In genomic region chr3:71583569-71584215, GRCh38 we compare ENCODE assay signal across 8 cellular contexts. TPM values are rescaled to one million over a fixed set of nuclear protein-coding genes. Genes with fewer than 3 reads are reported as not detected.
DNase-seq lines count a peak whose midpoint lies in the region; ATAC-seq, FAIRE-seq and TF ChIP-seq lines count a peak whose summit lies in the region.

TSS of gene FOXP1 (minus strand) at chr3:71583728. CDS start at chr3:71198381, 385,347 bp downstream.

- H3K27ac ChIP-seq in endothelial cell of umbilical vein (ENCODE audit: insufficient read depth, low read depth, low read length) (peak within 1 kb of the TSS; percentile 78), mesodermal cell (ENCODE audit: low read depth, low read length, severe bottlenecking) (peak within 1 kb of the TSS; percentile 78)

- CTCF ChIA-PET in endothelial cell of umbilical vein (lab: Charles Lee) = interaction anchor here (1.5 to 5.1 kb wide), 8 partner anchors 47 to 1033 kb away, joined by 3 to 25 read pairs (median 6); no protein-coding TSS in a partner anchor

- H3K9me1 ChIP-seq in endothelial cell of umbilical vein (replicated peaks; ENCODE audit: control insufficient read depth, extremely low read depth, insufficient read depth, low read length) = no peaks in the 10 kb centered on the region

- BruUV-seq in endothelial cell of umbilical vein (replicated peaks; lab: Mats Ljungman, UMichigan) = no TSS peak

- H3K9me3 ChIP-seq in NT2/D1 (ENCODE audit: insufficient read depth, low read length) (no peaks in the 10 kb centered on the region), endothelial cell of umbilical vein (replicated peaks; ENCODE audit: control insufficient read depth, insufficient read depth, low read length) (no peaks in the 10 kb centered on the region), mesodermal cell (ENCODE audit: control insufficient read depth, low read length) (no peaks in the 10 kb centered on the region)

- H3K4me3 ChIP-seq in NT2/D1 (ENCODE audit: insufficient read length, low read depth) = peak within 1 kb of the TSS; percentile 81
- peak within 1 kb of the TSS; percentile 76 to 91 (median 84) for H3K4me3 ChIP-seq in endothelial cell of umbilical vein (replicated peaks in 1 of 3; ENCODE audit: insufficient read depth in 1 of 3, low read depth in 1 of 3, low read length in 3 of 3)
- H3K4me3 ChIP-seq in mesodermal cell (ENCODE audit: extremely low read depth, insufficient read depth, low read length, poor library complexity, severe bottlenecking) = peak within 1 kb of the TSS; percentile 69

- peak; percentile 44 for ATAC-seq in HG03280 (IDR thresholded peaks at IDR 0.05; ENCODE audit: unreplicated experiment)

- intact Hi-C loops in endothelial cell of umbilical vein (cut with micrococcal nuclease) = loop anchor here (1.0 to 5.0 kb wide), 7 partner anchors 139 to 601 kb away; no protein-coding TSS in a partner anchor

- H3K79me2 ChIP-seq in endothelial cell of umbilical vein (ENCODE audit: control insufficient read depth, insufficient read depth, low read length) = peaks cover 14% of the 10 kb centered on the region

- dilution Hi-C loops in endothelial cell of umbilical vein (cut with MboI; ENCODE audit: extremely low pct_ligation_motif_present, low sequenced_read_pairs) = no loop called here

- H3K4me1 ChIP-seq in NT2/D1 (ENCODE audit: insufficient read depth, insufficient read length) (no peaks in the 10 kb centered on the region), endothelial cell of umbilical vein (ENCODE audit: control insufficient read depth, extremely low read depth, insufficient read depth, low read length) (peaks cover 42% of the 10 kb centered on the region), mesodermal cell (ENCODE audit: control insufficient read depth, insufficient read depth, low read length, poor library complexity, severe bottlenecking) (peaks cover 10% of the 10 kb centered on the region)

- peak within 1 kb of the TSS; percentile 90 for H3K9ac ChIP-seq in NT2/D1 (ENCODE audit: insufficient read length, low read depth)
- peak within 1 kb of the TSS; percentile 88 for H3K9ac ChIP-seq in endothelial cell of umbilical vein (replicated peaks; ENCODE audit: extremely low read depth, insufficient read depth, low read length)

- TF ChIP-seq CTCF in endothelial cell of umbilical vein (IDR thresholded peaks at IDR 0.05; ENCODE audit: extremely low read depth in 1 of 2, insufficient read depth in 1 of 2, low read depth in 1 of 2, low read length in 2 of 2) = no peak

- H2AFZ ChIP-seq in endothelial cell of umbilical vein (ENCODE audit: low read depth, low read length) = peak within 1 kb of the TSS; percentile 92

- POLR2A ChIA-PET in endothelial cell of umbilical vein (lab: Charles Lee) = interaction anchor here (0.7 kb wide), 2 partner anchors 66 to 595 kb away, joined by 3 to 4 read pairs; no protein-coding TSS in a partner anchor

- H3K36me3 ChIP-seq in NT2/D1 (ENCODE audit: insufficient read depth, insufficient read length, low read length) (no peaks in the 10 kb centered on the region), endothelial cell of umbilical vein (ENCODE audit: control insufficient read depth in 2 of 2, extremely low read depth in 1 of 2, insufficient read depth in 2 of 2, low read length in 2 of 2) (no peaks in the 10 kb centered on the region), mesodermal cell (ENCODE audit: control insufficient read depth, insufficient read depth, low read length) (no peaks in the 10 kb centered on the region)

- no peak for TF ChIP-seq POLR2A in endothelial cell of umbilical vein (IDR thresholded peaks at IDR 0.05; ENCODE audit: low read depth, low read length)

- peak within 1 kb of the TSS; percentile 95 for H3K4me2 ChIP-seq in endothelial cell of umbilical vein (ENCODE audit: insufficient read depth, low read length)

- FAIRE-seq in endothelial cell of umbilical vein (lab: Jason Lieb, UNC) = no peak

- WGBS in mesodermal cell (ENCODE audit: insufficient coverage in 2 of 2), 2 experiments = 0% methylated on average over 3 to 15 of the region's 70 CpGs

- H3K27me3 ChIP-seq in NT2/D1 (ENCODE audit: insufficient read depth, insufficient read length) (peaks cover 21% of the 10 kb centered on the region), endothelial cell of umbilical vein (ENCODE audit: control insufficient read depth in 2 of 2, insufficient read depth in 2 of 2, low read length in 2 of 2) (no peaks in the 10 kb centered on the region)

- DNase-seq in Daoy (ENCODE audit: low read depth) = peak; percentile 57
- peak; percentile 55 for DNase-seq in NT2/D1 (ENCODE audit: low read depth, low spot score)
- peak; percentile 61 for DNase-seq in activated T-cell treated with anti-CD3 and anti-CD28 coated beads for 4 hours
- peak; percentile 79 for DNase-seq in endothelial cell of umbilical vein (ENCODE audit: low read depth, low spot score)
- peak; percentile 26 for DNase-seq in stimulated activated CD8-positive, alpha-beta memory T cell treated with anti-CD3 and anti-CD28 coated beads, Interleukin-12 subunit alpha, Interleukin-12 subunit beta, amount 100 ng/mL, for 24 hours (ENCODE audit: extremely low read depth)
- no peak for DNase-seq in NCI-H446 (lab: John Stamatoyannopoulos, UW)

- no peaks in the 10 kb centered on the region for H4K20me1 ChIP-seq in endothelial cell of umbilical vein (replicated peaks; ENCODE audit: control insufficient read depth, extremely low read depth, insufficient read depth, low read length)

TF ChIP-seq in endothelial cell of umbilical vein, 7 proteins besides CTCF, POLR2A, EP300 and RAD21:
- TF ChIP-seq POLR2AphosphoS5 (IDR thresholded peaks at IDR 0.05; ENCODE audit: insufficient read depth, low read depth, low read length) = peak; percentile 50
- TF ChIP-seq GATA2 (IDR thresholded peaks at IDR 0.05; ENCODE audit: insufficient read depth, insufficient read length, low read depth, low read length) = no peak

RNA-seq across cellular contexts. Expression of gene FOXP1, which starts in this region (rescaled TPM):
- 34.3 and 42.6 TPM in 2 replicates for total RNA-seq in Daoy (2014; rRNA removed; shearing (Covaris generic))
- total RNA-seq in endothelial cell of umbilical vein = 96.9 and 107 TPM in 2 replicates
- polyA plus RNA-seq in endothelial cell of umbilical vein = 40.9 and 41.0 TPM in 2 replicates
- polyA plus RNA-seq in endothelial cell of umbilical vein (2011; cell fraction: cytosol; rRNA removed) = 33.9 and 34.0 TPM in 2 replicates
- 101 and 110 TPM in 2 replicates for polyA plus RNA-seq in endothelial cell of umbilical vein (2011; cell fraction: nucleus; rRNA removed)
- polyA plus RNA-seq in endothelial cell of umbilical vein (2012) = 35.9 and 41.9 TPM in 2 replicates
- polyA minus RNA-seq in endothelial cell of umbilical vein = 241 and 261 TPM in 2 replicates
- polyA minus RNA-seq in endothelial cell of umbilical vein (2011; cell fraction: cytosol; rRNA and poly(A)+ RNA removed) = 13.8 TPM
- polyA minus RNA-seq in endothelial cell of umbilical vein (2011; cell fraction: nucleus; rRNA and poly(A)+ RNA removed) = 607 and 766 TPM in 2 replicates
- 24.2 TPM for polyA plus RNA-seq in mesodermal cell (2013, experiment 1 of 2)
- 21.8 TPM for polyA plus RNA-seq in mesodermal cell (2013, experiment 2 of 2)

Comparison
In these comparisons a context has a peak if more than half of its experiments do, and no peak if none do; other contexts are left out.
1. DNase-seq: peak in Daoy (single experiment), NT2/D1 (single experiment), activated T-cell treated with anti-CD3 and anti-CD28 coated beads for 4 hours (single experiment), endothelial cell of umbilical vein (single experiment) and stimulated activated CD8-positive, alpha-beta memory T cell treated with anti-CD3 and anti-CD28 coated beads, Interleukin-12 subunit alpha, Interleukin-12 subunit beta, amount 100 ng/mL, for 24 hours (single experiment); none in NCI-H446 (0 of 2).
2. Peak in every context shown above with its lines, with median percentiles within 50 percentile points of each other: H3K4me3 ChIP-seq.